Comparison of ENCODE assay signal across 25 cellular contexts in the genomic region with DNA sequence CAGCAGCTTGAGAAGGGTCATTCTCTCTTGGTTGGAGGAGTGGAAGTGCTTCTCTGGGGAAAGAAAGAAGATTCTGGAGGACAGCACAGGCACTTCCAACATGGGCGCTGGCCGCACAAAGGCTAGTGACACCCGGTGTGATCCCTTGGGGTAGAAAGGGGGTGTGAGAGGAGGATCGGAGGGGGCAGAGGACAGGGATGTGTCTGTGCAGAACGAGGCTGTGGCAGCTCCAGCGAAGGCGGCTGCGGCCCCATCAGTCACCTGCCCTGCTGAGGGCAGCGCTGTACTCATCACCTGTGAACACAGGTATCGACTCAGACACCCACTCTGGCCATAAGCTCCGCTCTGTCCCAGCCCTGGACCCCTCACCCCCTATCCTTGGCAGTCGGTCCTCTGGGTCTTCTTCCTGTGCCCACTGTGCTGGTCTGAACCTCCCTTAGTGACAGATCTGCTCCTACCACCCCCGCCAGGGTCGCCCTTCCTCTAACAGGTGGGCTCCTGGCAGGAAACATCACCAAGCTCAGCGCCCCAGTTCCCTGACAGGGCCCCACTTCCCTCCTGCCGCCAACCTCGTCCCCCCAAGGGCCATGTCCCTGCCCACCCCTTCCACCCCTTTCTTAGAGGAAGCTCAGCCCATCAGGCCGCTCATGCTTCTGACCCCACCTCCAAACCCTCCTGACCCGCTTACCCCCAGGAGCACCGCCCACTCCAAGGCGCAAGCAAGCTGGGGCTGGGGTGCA. TPM values are rescaled to one million over a fixed set of nuclear protein-coding genes. Genes with fewer than 3 reads are reported as not detected.
A peak's percentile ranks its signal among the peaks of the same experiment; 100 is the strongest.
DNase-seq lines count a peak whose midpoint lies in the region; ATAC-seq, FAIRE-seq and TF ChIP-seq lines count a peak whose summit lies in the region.
"Had no signal": no experiment of that assay in that cellular context is flagged by ENCODE, and none has a peak within 500 bp of the region (broad histone marks: within the 10 kb centered on the region; RNA-seq: fewer than 3 reads in every experiment).

No MANE protein-coding gene starts in this region.

- H3K27me3 Mint-ChIP-seq in activated B cell treated with CpG ODN at 0.5 μM for 24 hours (no peaks in the 10 kb centered on the region), nephron progenitor cell (ENCODE audit: low read depth, poor library complexity) (peaks cover 48% of the 10 kb centered on the region)

- H3K27ac Mint-ChIP-seq in activated B cell treated with CpG ODN at 0.5 μM for 24 hours (peak overlapping the region; percentile 59), nephron progenitor cell (no peak overlapping the region)
- H3K27ac Mint-ChIP-seq: HFFc6; natural killer cell treated with Interleukin-12 subunit alpha and Interleukin-12 subunit beta and Interleukin-15 and Interleukin-18, amount 100 ng/mL, for 72 hours had no signal

- TF ChIP-seq CTCF in right atrium auricular region (IDR thresholded peaks at IDR 0.05) (no peak), activated B cell treated with CpG ODN at 0.5 μM for 24 hours (IDR thresholded peaks at IDR 0.05) (no peak), kidney (IDR thresholded peaks at IDR 0.05; ENCODE audit: borderline replicate concordance, extremely low read depth, insufficient read depth) (no peak), nephron progenitor cell (IDR thresholded peaks at IDR 0.05) (no peak)

- peaks cover 0 to 9% of the 10 kb centered on the region in 2 donors for H3K4me1 ChIP-seq in right atrium auricular region
- peaks cover 0 to 5% of the 10 kb centered on the region in 2 donors for H3K4me1 ChIP-seq in kidney (ENCODE audit: control insufficient read depth in 1 of 2, insufficient read depth in 1 of 2, low read depth in 1 of 2, low read length in 2 of 2)
- H3K4me1 ChIP-seq: ascending aorta, SJSA1 had no signal

- POLR2A ChIA-PET in activated B cell treated with CpG ODN at 0.5 μM for 24 hours (lab: Charles Lee), result interaction anchor here (1.3 kb wide), 1 partner anchor 23 kb away, joined by 3 read pairs; a partner anchor contains a TSS

- no peak for FAIRE-seq in kidney (lab: Jason Lieb, UNC)
- FAIRE-seq: keratinocyte had no signal

- peak; percentile 50 for DNase-seq in Right ventricle myocardium inferior (ENCODE audit: missing footprints)
- no peak for DNase-seq in right atrium auricular region (ENCODE audit: low spot score)
- DNase-seq in activated B cell treated with CpG ODN at 0.5 μM for 24 hours, result no peak
- DNase-seq in kidney, result peak; percentile 67
- no peak for DNase-seq in nephron progenitor cell
- no peak for DNase-seq in HK-2 (ENCODE audit: unreplicated experiment)
- no peak for DNase-seq in stimulated activated naive CD4-positive, alpha-beta T cell treated with Interleukin-2 at 50 U/mL for 16 hours (lab: John Stamatoyannopoulos, UW)
- DNase-seq: 8988T; BE2C; gastrocnemius medialis; HFFc6; NCI-H1694; NCI-H748 treated with DMSO at 0.1 percent for 48 hours; stimulated activated CD4-positive, alpha-beta T cell treated with anti-CD3 and anti-CD28 coated beads, Interleukin-2, amount 100 ng/mL, for 48 hours; stomach; T-helper 2 cell; transverse colon had no signal

- H3K36me3 ChIP-seq in right atrium auricular region, result no peaks in the 10 kb centered on the region
- no peaks in the 10 kb centered on the region for H3K36me3 ChIP-seq in kidney (ENCODE audit: control insufficient read depth in 1 of 2, insufficient read depth in 2 of 2, low read length in 2 of 2)
- H3K36me3 ChIP-seq: ascending aorta, BE2C, gastrocnemius medialis, SJSA1, stomach, transverse colon had no signal

- no peak for ATAC-seq in Right ventricle myocardium inferior
- no peak for ATAC-seq in activated B cell treated with CpG ODN at 0.5 μM for 24 hours (ENCODE audit: low read depth)
- ATAC-seq in HG02970 (IDR thresholded peaks at IDR 0.05; ENCODE audit: low FRiP score, unreplicated experiment), result no peak
- ATAC-seq: gastrocnemius medialis; natural killer cell treated with Interleukin-12 subunit alpha and Interleukin-12 subunit beta and Interleukin-15 and Interleukin-18, amount 100 ng/mL, for 72 hours had no signal

- H3K4me3 Mint-ChIP-seq in activated B cell treated with CpG ODN at 0.5 μM for 24 hours (peak overlapping the region; percentile 78), nephron progenitor cell (no peak overlapping the region)
- H3K4me3 Mint-ChIP-seq: HFFc6 had no signal

- H3K27me3 ChIP-seq in right atrium auricular region, result no peaks in the 10 kb centered on the region
- H3K27me3 ChIP-seq: ascending aorta, BE2C, SJSA1 had no signal

- H3K9me3 Mint-ChIP-seq in activated B cell treated with CpG ODN at 0.5 μM for 24 hours (no peaks in the 10 kb centered on the region), nephron progenitor cell (no peaks in the 10 kb centered on the region)
- H3K9me3 Mint-ChIP-seq: HFFc6; natural killer cell treated with Interleukin-12 subunit alpha and Interleukin-12 subunit beta and Interleukin-15 and Interleukin-18, amount 100 ng/mL, for 72 hours had no signal

- intact Hi-C loops in Right ventricle myocardium inferior (cut with DNase I) (no loop called here), activated B cell treated with CpG ODN at 0.5 μM for 24 hours (cut with micrococcal nuclease) (loop anchor here (1.0 kb wide), 1 partner anchor 22 kb away; a partner anchor contains a TSS), kidney (cut with DNase I) (no loop called here)

- H3K9me3 ChIP-seq in right atrium auricular region (no peaks in the 10 kb centered on the region), kidney (ENCODE audit: control insufficient read depth in 1 of 2, low read length in 2 of 2) (no peaks in the 10 kb centered on the region)
- H3K9me3 ChIP-seq: ascending aorta, BE2C, gastrocnemius medialis, SJSA1, stomach, transverse colon had no signal

- H3K4me1 Mint-ChIP-seq in activated B cell treated with CpG ODN at 0.5 μM for 24 hours (peaks cover 66% of the 10 kb centered on the region), nephron progenitor cell (peaks cover 33% of the 10 kb centered on the region)

- no peak overlapping the region for H3K27ac ChIP-seq in right atrium auricular region
- no peak overlapping the region for H3K27ac ChIP-seq in kidney (ENCODE audit: low read depth in 2 of 2, low read length in 2 of 2)
- H3K27ac ChIP-seq: ascending aorta, gastrocnemius medialis, HL-60, SJSA1, stomach, transverse colon, VCaP had no signal

- CTCF ChIA-PET in activated B cell treated with CpG ODN at 0.5 μM for 24 hours (lab: Charles Lee), result interaction anchor here (1.5 to 1.7 kb wide), 2 partner anchors 24 to 52 kb away, joined by 3 read pairs; no protein-coding TSS in a partner anchor

- H3K36me3 Mint-ChIP-seq in activated B cell treated with CpG ODN at 0.5 μM for 24 hours (ENCODE audit: low read depth), result no peaks in the 10 kb centered on the region
- H3K36me3 Mint-ChIP-seq in nephron progenitor cell (ENCODE audit: low read depth), result no peaks in the 10 kb centered on the region
- H3K36me3 Mint-ChIP-seq: natural killer cell treated with Interleukin-12 subunit alpha and Interleukin-12 subunit beta and Interleukin-15 and Interleukin-18, amount 100 ng/mL, for 72 hours had no signal

- H3K4me3 ChIP-seq in right atrium auricular region, result no peak overlapping the region
- no peak overlapping the region for H3K4me3 ChIP-seq in kidney (ENCODE audit: low read length in 2 of 2)
- H3K4me3 ChIP-seq: ascending aorta, gastrocnemius medialis, SJSA1, stomach, transverse colon had no signal

- H3K9ac ChIP-seq in kidney (ENCODE audit: low read length in 2 of 2), result no peak overlapping the region

RNA-seq across cellular contexts. Expression of a gene that starts 20.1 kb away (rescaled TPM):
- 0.14 TPM for total RNA-seq in Right ventricle myocardium inferior
- total RNA-seq in right atrium auricular region, result under 1 TPM in 1 of 2 donors, not detected in 1; 0.16 TPM
- 2.1 and 2.6 TPM in 2 replicates for total RNA-seq in activated B cell treated with CpG ODN at 0.5 μM for 24 hours
- total RNA-seq in kidney, result 0.54 TPM
- polyA plus RNA-seq in kidney (ENCODE audit: insufficient read depth, low read depth, low replicate concordance), result not detected
- total RNA-seq: ascending aorta, HFFc6, mesenteric fat pad had no signal

RNA-seq across cellular contexts. Expression of a gene that starts 22.5 kb away (rescaled TPM):
- total RNA-seq in Right ventricle myocardium inferior (14.6 TPM), right atrium auricular region (10 to 100 TPM in 1 of 2 donors, 1 to 10 TPM in 1; 6.8 to 11.4 TPM), activated B cell treated with CpG ODN at 0.5 μM for 24 hours (27.0 and 30.1 TPM in 2 replicates), kidney (18.4 TPM)
- polyA plus RNA-seq in kidney (ENCODE audit: insufficient read depth, low read depth, low replicate concordance), result 19.6 TPM

RNA-seq across cellular contexts. Expression of a gene that starts 47.6 kb away (rescaled TPM):
- total RNA-seq in Right ventricle myocardium inferior (46.1 TPM), right atrium auricular region (10 to 100 TPM; 30.0 to 33.3 TPM), activated B cell treated with CpG ODN at 0.5 μM for 24 hours (26.5 and 27.0 TPM in 2 replicates), kidney (37.1 TPM)
- 72.4 TPM for polyA plus RNA-seq in kidney (ENCODE audit: insufficient read depth, low read depth, low replicate concordance)

Comparison
In these comparisons a context has a peak if more than half of its experiments do, and no peak if none do; other contexts are left out.
1. DNase-seq: peak in Right ventricle myocardium inferior (single experiment) and kidney (single experiment); none in right atrium auricular region (single experiment), activated B cell treated with CpG ODN at 0.5 μM for 24 hours (single experiment), nephron progenitor cell (single experiment), HK-2 (single experiment) and stimulated activated naive CD4-positive, alpha-beta T cell treated with Interleukin-2 at 50 U/mL for 16 hours (single experiment).